In genomic region chr12:49539406-49540228, GRCh38 we compare ENCODE assay signal across 8 cellular contexts. TPM values are rescaled to one million over a fixed set of nuclear protein-coding genes. Genes with fewer than 3 reads are reported as not detected.
A peak's percentile ranks its signal among the peaks of the same experiment; 100 is the strongest.
DNase-seq lines count a peak whose midpoint lies in the region; ATAC-seq, FAIRE-seq and TF ChIP-seq lines count a peak whose summit lies in the region.

No MANE protein-coding gene starts in this region.

- no peak for TF ChIP-seq CTCF in left ventricle myocardium inferior (IDR thresholded peaks at IDR 0.05; ENCODE audit: borderline replicate concordance)
- no peak for TF ChIP-seq CTCF in keratinocyte (optimal IDR thresholded peaks at IDR 0.05 in 1 of 3, IDR thresholded peaks at IDR 0.05 in 1 of 3, conservative IDR thresholded peaks at IDR 0.05 in 1 of 3; ENCODE audit: extremely low read depth in 1 of 3, insufficient read depth in 2 of 3, low read length in 3 of 3)
- no peak for TF ChIP-seq CTCF in upper lobe of right lung (IDR thresholded peaks at IDR 0.05)

- H3K4me1 ChIP-seq in left ventricle myocardium inferior (peaks cover 21% of the 10 kb centered on the region), keratinocyte (ENCODE audit: control insufficient read depth, extremely low read depth, insufficient read depth, low read length) (peaks cover 45% of the 10 kb centered on the region), upper lobe of right lung (peaks cover 6% of the 10 kb centered on the region)

- no peaks in the 10 kb centered on the region for H3K9me3 ChIP-seq in left ventricle myocardium inferior (replicated peaks)
- H3K9me3 ChIP-seq in keratinocyte (ENCODE audit: control insufficient read depth, low read depth, low read length): no peaks in the 10 kb centered on the region
- H3K9me3 ChIP-seq in upper lobe of right lung: no peaks in the 10 kb centered on the region

- peaks cover 6% of the 10 kb centered on the region for H3K4me1 Mint-ChIP-seq in activated CD4-positive, alpha-beta memory T cell treated with anti-CD3 and anti-CD28 coated beads for 36 hours (ENCODE audit: low read depth)

- H2AFZ ChIP-seq in keratinocyte (ENCODE audit: control insufficient read depth, low read length): no peak overlapping the region

- POLR2A ChIA-PET in activated CD4-positive, alpha-beta memory T cell treated with anti-CD3 and anti-CD28 coated beads for 36 hours (lab: Charles Lee): no interaction called here

- H4K20me1 ChIP-seq in keratinocyte (ENCODE audit: control insufficient read depth, extremely low read depth, insufficient read depth, low read length): peaks cover 3% of the 10 kb centered on the region

- peak overlapping the region; percentile 72 for H3K4me3 ChIP-seq in left ventricle myocardium inferior
- no peak overlapping the region for H3K4me3 ChIP-seq in keratinocyte (ENCODE audit: control insufficient read depth in 2 of 3, extremely low read depth in 1 of 3, insufficient read depth in 2 of 3, low read depth in 1 of 3, low read length in 3 of 3)
- no peak overlapping the region for H3K4me3 ChIP-seq in upper lobe of right lung

- H3K4me2 ChIP-seq in keratinocyte (ENCODE audit: control insufficient read depth, extremely low read depth, insufficient read depth, low read depth, low read length): peak overlapping the region; percentile 44

- no peaks in the 10 kb centered on the region for H3K9me3 Mint-ChIP-seq in activated CD4-positive, alpha-beta memory T cell treated with anti-CD3 and anti-CD28 coated beads for 36 hours

- ATAC-seq in left cardiac atrium (no peak), upper lobe of right lung (no peak)

- no peaks in the 10 kb centered on the region for H3K9me1 ChIP-seq in keratinocyte (ENCODE audit: control insufficient read depth, extremely low read depth, insufficient read depth, low read length)

- H3K79me2 ChIP-seq in keratinocyte (ENCODE audit: control insufficient read depth, insufficient read depth, low read length): no peaks in the 10 kb centered on the region

- DNase-seq in left ventricle myocardium inferior (no peak), left cardiac atrium (no peak), keratinocyte (ENCODE audit: low read depth, low spot score) (no peak), upper lobe of right lung (peak; percentile 63), DMS 273 (lab: John Stamatoyannopoulos, UW; ENCODE audit: unreplicated experiment) (no peak), dermis blood vessel endothelial cell (no peak), AG08395 (ENCODE audit: low spot score) (no peak)
- DNase-seq in activated CD4-positive, alpha-beta memory T cell treated with anti-CD3 and anti-CD28 coated beads for 36 hours: no peak

- intact Hi-C loops in left ventricle myocardium inferior (cut with micrococcal nuclease): no loop called here
- intact Hi-C loops in left cardiac atrium (cut with DNase I): no loop called here
- intact Hi-C loops in activated CD4-positive, alpha-beta memory T cell treated with anti-CD3 and anti-CD28 coated beads for 36 hours (cut with micrococcal nuclease): no loop called here
- intact Hi-C loops in upper lobe of right lung (cut with DNase I): no loop called here

- H3K36me3 Mint-ChIP-seq in activated CD4-positive, alpha-beta memory T cell treated with anti-CD3 and anti-CD28 coated beads for 36 hours: no peaks in the 10 kb centered on the region

- H3K27me3 ChIP-seq in left ventricle myocardium inferior (ENCODE audit: low read depth) (peaks cover 69% of the 10 kb centered on the region), keratinocyte (ENCODE audit: control insufficient read depth, extremely low read depth, insufficient read depth, low read length) (peaks cover 32% of the 10 kb centered on the region), upper lobe of right lung (peaks cover 48% of the 10 kb centered on the region)

- CTCF ChIA-PET in activated CD4-positive, alpha-beta memory T cell treated with anti-CD3 and anti-CD28 coated beads for 36 hours (lab: Charles Lee): interaction anchor here (0.6 to 2.3 kb wide), 2 partner anchors 41 to 727 kb away, joined by 4 to 10 read pairs; no protein-coding TSS in a partner anchor

- no peak overlapping the region for H3K27ac Mint-ChIP-seq in activated CD4-positive, alpha-beta memory T cell treated with anti-CD3 and anti-CD28 coated beads for 36 hours

- no peak for FAIRE-seq in keratinocyte (lab: Jason Lieb, UNC)

- H3K27ac ChIP-seq in left ventricle myocardium inferior (replicated peaks) (no peak overlapping the region), keratinocyte (ENCODE audit: control insufficient read depth, insufficient read depth, low read length) (no peak overlapping the region), upper lobe of right lung (no peak overlapping the region)

- dilution Hi-C loops in keratinocyte (cut with MboI; ENCODE audit: extremely low pct_ligation_motif_present, low sequenced_read_pairs): no loop called here

- peak overlapping the region; percentile 34 for H3K9ac ChIP-seq in keratinocyte (ENCODE audit: control insufficient read depth, extremely low read depth, insufficient read depth, low read length)

- H3K27me3 Mint-ChIP-seq in activated CD4-positive, alpha-beta memory T cell treated with anti-CD3 and anti-CD28 coated beads for 36 hours: peaks cover 15% of the 10 kb centered on the region

- H3K36me3 ChIP-seq in left ventricle myocardium inferior (no peaks in the 10 kb centered on the region), keratinocyte (ENCODE audit: control insufficient read depth in 2 of 2, extremely low read depth in 1 of 2, insufficient read depth in 2 of 2, low read length in 2 of 2) (no peaks in the 10 kb centered on the region), upper lobe of right lung (no peaks in the 10 kb centered on the region)

- H3K4me3 Mint-ChIP-seq in activated CD4-positive, alpha-beta memory T cell treated with anti-CD3 and anti-CD28 coated beads for 36 hours: peak overlapping the region; percentile 35

RNA-seq across cellular contexts. Expression of gene KCNH3, which starts 0.8 kb away (rescaled TPM):
- total RNA-seq in left ventricle myocardium inferior (0.41 TPM), left cardiac atrium (under 1 TPM; 0.44 to 0.73 TPM), upper lobe of right lung (0.90 TPM), dermis blood vessel endothelial cell (0.09 TPM in 1 of 2 replicates, not detected in the other)
- total RNA-seq in activated CD4-positive, alpha-beta memory T cell treated with anti-CD3 and anti-CD28 coated beads for 36 hours: 1 to 10 TPM; 1.2 to 1.3 TPM
- 0.08 to 0.21 TPM (median 0.16 TPM) in 3 replicates for polyA plus RNA-seq in keratinocyte
- not detected for polyA plus RNA-seq in keratinocyte (2011; ENCODE audit: low read depth)
- polyA plus RNA-seq in keratinocyte (2011; cell fraction: cytosol; rRNA removed): 0.06 and 0.23 TPM in 2 replicates
- 0.20 and 0.64 TPM in 2 replicates for polyA plus RNA-seq in keratinocyte (2011; cell fraction: nucleus; rRNA removed)
- polyA plus RNA-seq in keratinocyte (2012; ENCODE audit: low replicate concordance): 0.30 and 0.57 TPM in 2 replicates
- polyA minus RNA-seq in keratinocyte: 0.03 to 0.23 TPM (median 0.23 TPM) in 3 replicates
- not detected for polyA minus RNA-seq in keratinocyte (2011; cell fraction: cytosol; rRNA and poly(A)+ RNA removed)
- polyA minus RNA-seq in keratinocyte (2011; cell fraction: nucleus; rRNA and poly(A)+ RNA removed): 0.32 and 0.39 TPM in 2 replicates

RNA-seq across cellular contexts. Expression of gene MCRS1, which starts 28.3 kb away (rescaled TPM):
- total RNA-seq in left ventricle myocardium inferior (97.9 TPM), left cardiac atrium (10 to 100 TPM; 63.2 to 78.4 TPM), upper lobe of right lung (54.0 TPM), dermis blood vessel endothelial cell (58.5 and 73.9 TPM in 2 replicates)
- total RNA-seq in activated CD4-positive, alpha-beta memory T cell treated with anti-CD3 and anti-CD28 coated beads for 36 hours: 10 to 100 TPM; 52.3 to 56.8 TPM
- polyA plus RNA-seq in keratinocyte: 40.7 to 55.8 TPM (median 49.3 TPM) in 3 replicates
- 31.3 TPM for polyA plus RNA-seq in keratinocyte (2011; ENCODE audit: low read depth)
- polyA plus RNA-seq in keratinocyte (2011; cell fraction: cytosol; rRNA removed): 30.4 and 51.8 TPM in 2 replicates
- polyA plus RNA-seq in keratinocyte (2011; cell fraction: nucleus; rRNA removed): 50.5 and 59.7 TPM in 2 replicates
- polyA plus RNA-seq in keratinocyte (2012; ENCODE audit: low replicate concordance): 26.4 and 47.7 TPM in 2 replicates
- 51.0 to 95.2 TPM (median 52.9 TPM) in 3 replicates for polyA minus RNA-seq in keratinocyte
- 49.9 TPM for polyA minus RNA-seq in keratinocyte (2011; cell fraction: cytosol; rRNA and poly(A)+ RNA removed)
- 15.7 and 16.5 TPM in 2 replicates for polyA minus RNA-seq in keratinocyte (2011; cell fraction: nucleus; rRNA and poly(A)+ RNA removed)
